9 cellular contexts compared by ENCODE assay signal in the genomic region with DNA sequence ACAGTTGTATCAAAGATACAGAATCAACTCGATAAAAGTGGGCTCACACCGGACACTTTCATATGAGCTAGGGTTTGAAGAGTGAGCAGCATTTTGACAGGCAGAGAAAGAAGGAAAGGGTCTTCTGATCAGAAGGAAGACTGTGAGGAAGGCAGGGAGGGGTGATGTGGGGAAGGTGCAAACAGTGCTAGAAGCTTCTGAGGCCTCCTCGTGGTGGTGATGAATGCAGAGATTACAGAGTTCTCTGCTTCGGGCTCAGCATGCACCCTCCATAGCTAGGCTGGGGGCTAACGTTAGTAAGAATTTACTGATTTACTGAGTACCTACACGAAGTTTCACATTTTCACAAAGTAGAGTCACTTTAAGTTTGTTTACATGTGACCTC. TPM values are rescaled to one million over a fixed set of nuclear protein-coding genes. Genes with fewer than 3 reads are reported as not detected.
A peak's percentile ranks its signal among the peaks of the same experiment; 100 is the strongest.
DNase-seq lines count a peak whose midpoint lies in the region; ATAC-seq and TF ChIP-seq lines count a peak whose summit lies in the region.
"Not testable (repeated sequence)": the region's sequence is repeated elsewhere in the genome, so short reads cannot be mapped to it uniquely, and the experiment has no call there.
"Had no signal": no experiment of that assay in that cellular context is flagged by ENCODE, and none has a peak within 500 bp of the region (broad histone marks: within the 10 kb centered on the region; RNA-seq: fewer than 3 reads in every experiment).

No MANE protein-coding gene starts in this region.

- peak overlapping the region; percentile 96 for H2AFZ ChIP-seq in parathyroid adenoma

- H3K9me3 Mint-ChIP-seq in chondrocyte (ENCODE audit: low read depth), result not testable (repeated sequence)

- peak overlapping the region; percentile 79 for H3K4me3 Mint-ChIP-seq in chondrocyte (ENCODE audit: unreplicated experiment)

- peak overlapping the region; percentile 59 for H3K4me2 ChIP-seq in parathyroid adenoma (ENCODE audit: low read length)

- H3K9me3 ChIP-seq in WERI-Rb-1 (ENCODE audit: severe bottlenecking); iPS-18a (ENCODE audit: control insufficient read depth, low read depth, low read length); parathyroid adenoma (ENCODE audit: control insufficient read depth, low read length): not testable (repeated sequence)

- ATAC-seq in GM18867 (IDR thresholded peaks at IDR 0.05; ENCODE audit: unreplicated experiment) (peak; percentile 33), HG02588 (IDR thresholded peaks at IDR 0.05; ENCODE audit: unreplicated experiment) (peak; percentile 23)

- H3K4me1 Mint-ChIP-seq in chondrocyte (ENCODE audit: low read depth), result peaks cover 48% of the 10 kb centered on the region

- H3K27me3 Mint-ChIP-seq in chondrocyte (ENCODE audit: low read depth), result not testable (repeated sequence)

- peak overlapping the region; percentile 81 for H3K4me3 ChIP-seq in Jurkat, Clone E6-1 (ENCODE audit: low read length)
- H3K4me3 ChIP-seq in WERI-Rb-1 (ENCODE audit: low read depth, low read length) (peak overlapping the region; percentile 98), iPS-18a (ENCODE audit: low read length) (peak overlapping the region; percentile 95), parathyroid adenoma (ENCODE audit: low read depth, low read length) (peak overlapping the region; percentile 74)

- TF ChIP-seq CTCF in 22Rv1 (IDR thresholded peaks at IDR 0.05); WERI-Rb-1 (IDR thresholded peaks at IDR 0.05; ENCODE audit: low read depth, low read length); chondrocyte (IDR thresholded peaks at IDR 0.05); parathyroid adenoma (IDR thresholded peaks at IDR 0.05): not testable (repeated sequence)

- not testable (repeated sequence) for H3K36me3 Mint-ChIP-seq in chondrocyte (ENCODE audit: low read depth)

- DNase-seq in Jurkat, Clone E6-1 (ENCODE audit: low read depth, low spot score); WERI-Rb-1; chondrocyte (ENCODE audit: low spot score): not testable (repeated sequence)

- not testable (repeated sequence) for H3K27me3 ChIP-seq in WERI-Rb-1 (ENCODE audit: insufficient read depth, low read depth, severe bottlenecking); iPS-18a (ENCODE audit: control insufficient read depth, insufficient read depth, low read length); parathyroid adenoma (ENCODE audit: control insufficient read depth, insufficient read depth, low read length)

- H3K27ac ChIP-seq in 22Rv1 (peak overlapping the region; percentile 62), WERI-Rb-1 (peak overlapping the region; percentile 94), parathyroid adenoma (peak overlapping the region; percentile 87)
- H3K27ac ChIP-seq in iPS-18a (ENCODE audit: low read length), result not testable (repeated sequence)

- H3K9ac ChIP-seq in iPS-18a (ENCODE audit: low read length), result peak overlapping the region; percentile 81
- H3K9ac ChIP-seq in parathyroid adenoma, result not testable (repeated sequence)

- peak overlapping the region; percentile 89 for H3K27ac Mint-ChIP-seq in chondrocyte (ENCODE audit: unreplicated experiment)

- H3K4me1 ChIP-seq in iPS-18a (ENCODE audit: control insufficient read depth, low read depth, low read length); parathyroid adenoma: not testable (repeated sequence)

- H3K36me3 ChIP-seq in WERI-Rb-1, result peaks cover 20% of the 10 kb centered on the region
- H3K36me3 ChIP-seq in iPS-18a (ENCODE audit: control insufficient read depth, low read depth, low read length); parathyroid adenoma (ENCODE audit: control insufficient read depth, insufficient read depth, low read length): not testable (repeated sequence)

- H3K79me2 ChIP-seq in parathyroid adenoma, result peaks cover 29% of the 10 kb centered on the region

RNA-seq across cellular contexts. Expression of gene CCDC127, which starts 0.5 kb away (rescaled TPM):
- polyA plus RNA-seq in Jurkat, Clone E6-1 (2012; ENCODE audit: insufficient read depth, insufficient read length), result 11.0 TPM
- total RNA-seq in chondrocyte, result 8.0 to 10.4 TPM (median 9.6 TPM) in 3 replicates

RNA-seq across cellular contexts. Expression of gene SDHA, which starts 0.7 kb away (rescaled TPM):
- 337 TPM for polyA plus RNA-seq in Jurkat, Clone E6-1 (2012; ENCODE audit: insufficient read depth, insufficient read length)
- 79.7 to 95.5 TPM (median 81.5 TPM) in 3 replicates for total RNA-seq in chondrocyte

RNA-seq across cellular contexts. Expression of gene LRRC14B, which starts 26.2 kb away (rescaled TPM):
- not detected for polyA plus RNA-seq in Jurkat, Clone E6-1 (2012; ENCODE audit: insufficient read depth, insufficient read length)
- total RNA-seq in chondrocyte, result not detected in 3 replicates
- total RNA-seq: lung microvascular endothelial cell had no signal

RNA-seq across cellular contexts. Expression of gene PDCD6, which starts 54.0 kb away (rescaled TPM):
- polyA plus RNA-seq in Jurkat, Clone E6-1 (2012; ENCODE audit: insufficient read depth, insufficient read length), result 262 TPM
- total RNA-seq in chondrocyte, result 71.9 to 89.8 TPM (median 74.0 TPM) in 3 replicates
